In the genomic region with DNA sequence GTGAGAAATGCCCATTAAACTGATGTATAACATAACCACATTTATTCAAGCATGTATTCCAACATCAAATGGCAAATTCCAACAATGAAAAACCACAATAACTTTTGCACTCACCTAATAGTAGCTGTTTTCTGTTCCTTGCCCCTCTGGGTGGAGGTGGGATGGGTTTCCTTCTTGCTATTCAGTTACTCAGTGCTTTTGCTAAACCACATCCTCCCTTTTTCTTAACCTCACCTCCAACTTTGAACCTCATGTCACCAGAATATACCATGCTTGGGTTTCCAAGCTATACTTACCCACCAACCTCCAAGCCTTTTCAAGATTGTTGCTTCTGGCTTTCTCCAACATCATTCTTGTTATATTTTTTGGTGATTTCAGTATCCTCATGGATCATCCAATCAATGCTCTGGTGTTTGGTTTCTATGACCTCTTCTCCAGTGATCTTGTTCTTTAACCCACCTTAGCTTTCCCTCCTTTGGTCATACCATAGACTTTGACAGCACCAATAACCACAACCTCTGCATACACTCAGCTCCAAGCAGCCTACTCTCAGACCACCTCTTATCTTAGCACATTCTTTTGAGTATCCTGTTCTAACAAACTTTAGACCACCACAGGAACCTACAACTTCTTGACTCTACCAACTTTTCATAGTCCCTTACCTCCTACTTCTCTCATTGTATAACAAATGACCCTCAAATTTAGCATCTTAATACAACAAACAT, we compare ENCODE assay signal across 15 cellular contexts. TPM values are rescaled to one million over a fixed set of nuclear protein-coding genes. Genes with fewer than 3 reads are reported as not detected.
"Had no signal": no experiment of that assay in that cellular context is flagged by ENCODE, and none has a peak within 500 bp of the region (broad histone marks: within the 10 kb centered on the region; RNA-seq: fewer than 3 reads in every experiment).

No MANE protein-coding gene starts in this region.

- H3K36me3 ChIP-seq: breast epithelium, esophagus squamous epithelium, right atrium auricular region, suprapubic skin, upper lobe of left lung had no signal

- ATAC-seq: left cardiac atrium, natural killer cell had no signal

- H3K4me1 Mint-ChIP-seq: activated B cell treated with CpG ODN at 0.5 μM for 24 hours, natural killer cell had no signal

- H3K27ac ChIP-seq: breast epithelium, esophagus squamous epithelium, right atrium auricular region, suprapubic skin, upper lobe of left lung had no signal

- H3K4me1 ChIP-seq: breast epithelium had no signal

- H3K4me3 ChIP-seq: breast epithelium, esophagus squamous epithelium, right atrium auricular region, smooth muscle cell, suprapubic skin, upper lobe of left lung had no signal

- H3K4me3 Mint-ChIP-seq: activated B cell treated with CpG ODN at 0.5 μM for 24 hours; natural killer cell; T-helper 1 cell treated with Interleukin-12 subunit alpha and Interleukin-12 subunit beta and Interleukin-4 antibody, amounts not matched to agents 30 μg/mL and 1 μg/mL, for 36 hours had no signal

- H3K27ac Mint-ChIP-seq: activated B cell treated with CpG ODN at 0.5 μM for 24 hours; natural killer cell; T-helper 1 cell treated with Interleukin-12 subunit alpha and Interleukin-12 subunit beta and Interleukin-4 antibody, amounts not matched to agents 30 μg/mL and 1 μg/mL, for 36 hours had no signal

- DNase-seq: activated B cell treated with CpG ODN at 0.5 μM for 24 hours; activated CD8-positive, alpha-beta memory T cell treated with anti-CD3 and anti-CD28 coated beads for 24 hours; aorta; esophagus squamous epithelium; foreskin fibroblast; left cardiac atrium; natural killer cell; SK-N-SH; upper lobe of left lung had no signal

- H3K9me3 ChIP-seq: breast epithelium, esophagus squamous epithelium, right atrium auricular region, suprapubic skin, upper lobe of left lung had no signal

- H3K27me3 ChIP-seq: breast epithelium, esophagus squamous epithelium, right atrium auricular region, suprapubic skin, upper lobe of left lung had no signal

RNA-seq across cellular contexts. Expression of a gene that starts 14.9 kb away (rescaled TPM):
- total RNA-seq: activated B cell treated with CpG ODN at 0.5 μM for 24 hours, esophagus squamous epithelium, natural killer cell, smooth muscle cell had no signal
- polyA plus RNA-seq: aorta, SK-N-SH, smooth muscle cell had no signal

RNA-seq across cellular contexts. Expression of a gene that starts 31.7 kb away (rescaled TPM):
- total RNA-seq: activated B cell treated with CpG ODN at 0.5 μM for 24 hours, breast epithelium, esophagus squamous epithelium, left cardiac atrium, mononuclear cell, natural killer cell, right atrium auricular region, smooth muscle cell, suprapubic skin, upper lobe of left lung had no signal
- polyA plus RNA-seq: aorta, SK-N-SH, smooth muscle cell had no signal

RNA-seq across cellular contexts. Expression of a gene that starts 53.1 kb away (rescaled TPM):
- total RNA-seq: activated B cell treated with CpG ODN at 0.5 μM for 24 hours, natural killer cell, smooth muscle cell had no signal
